17 cellular contexts compared by ENCODE assay signal in the genomic region with DNA sequence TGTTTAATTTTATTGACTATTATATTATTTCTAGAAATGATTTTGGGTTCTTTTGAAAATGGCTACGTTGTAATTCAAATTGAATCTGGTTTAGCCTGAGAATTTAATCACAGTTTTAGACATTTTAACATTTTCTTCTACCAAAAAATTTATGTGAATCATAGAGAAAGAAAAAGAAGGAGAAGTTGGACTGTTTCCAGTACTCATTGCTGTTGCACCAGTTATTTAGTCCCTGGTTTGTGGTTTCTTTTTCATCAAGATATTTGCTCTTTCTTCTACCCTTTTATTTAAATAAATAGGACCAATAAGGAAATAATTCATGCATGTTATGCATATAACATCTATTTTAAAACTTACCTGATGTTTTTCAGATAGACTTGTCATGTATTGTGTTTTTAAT.
DNase-seq lines count a peak whose midpoint lies in the region; ATAC-seq and TF ChIP-seq lines count a peak whose summit lies in the region.
"Had no signal": no experiment of that assay in that cellular context is flagged by ENCODE, and none has a peak within 500 bp of the region (broad histone marks: within the 10 kb centered on the region; RNA-seq: fewer than 3 reads in every experiment).

No MANE protein-coding gene starts in this region.

- peak; percentile 55 for DNase-seq in adipocyte (ENCODE audit: low read depth)
- DNase-seq in astrocyte of the spinal cord (ENCODE audit: low read depth, low spot score): peak; percentile 16
- peak; percentile 61 for DNase-seq in iris pigment epithelial cell (ENCODE audit: low read depth)
- DNase-seq in glutamatergic neuron: no peak
- DNase-seq in NCI-H2227 treated with DMSO at 0.1 percent for 48 hours (lab: John Stamatoyannopoulos, UW): no peak
- no peak for DNase-seq in right lobe of liver
- no peak for DNase-seq in nephron progenitor cell
- DNase-seq: CD4-positive, alpha-beta memory T cell; DMS153; DMS79; GDM1; GM23248 had no signal

- H3K9me3 Mint-ChIP-seq in glutamatergic neuron (ENCODE audit: unreplicated experiment) (no peaks in the 10 kb centered on the region), nephron progenitor cell (peaks cover 6% of the 10 kb centered on the region)

- WGBS in right lobe of liver (ENCODE audit: insufficient coverage, low coverage, low lambda C conversion rate, missing lambda C conversion rate): 36% methylated on average over 1 of the region's 1 CpG

- H3K27ac Mint-ChIP-seq in glutamatergic neuron (ENCODE audit: unreplicated experiment) (no peak overlapping the region), nephron progenitor cell (no peak overlapping the region)
- H3K27ac Mint-ChIP-seq: CD14-positive monocyte; CD4-positive, alpha-beta memory T cell had no signal

- H3K9me3 ChIP-seq in adipocyte (ENCODE audit: control insufficient read depth, low read length) (no peaks in the 10 kb centered on the region), right lobe of liver (no peaks in the 10 kb centered on the region)
- H3K9me3 ChIP-seq: A549, BLaER1, HAP-1 had no signal

- intact Hi-C loops in right lobe of liver (cut with DNase I): no loop called here

- H3K27me3 Mint-ChIP-seq in glutamatergic neuron (ENCODE audit: unreplicated experiment) (no peaks in the 10 kb centered on the region), nephron progenitor cell (ENCODE audit: low read depth, poor library complexity) (peaks cover 4% of the 10 kb centered on the region)
- H3K27me3 Mint-ChIP-seq: CD4-positive, alpha-beta memory T cell had no signal

- no peak for TF ChIP-seq CTCF in astrocyte of the spinal cord (IDR thresholded peaks at IDR 0.05; ENCODE audit: low read depth, low read length)
- no peak for TF ChIP-seq CTCF in glutamatergic neuron (IDR thresholded peaks at IDR 0.05; ENCODE audit: partially characterized antibody, unreplicated experiment)
- no peak for TF ChIP-seq CTCF in right lobe of liver (IDR thresholded peaks at IDR 0.05)
- no peak for TF ChIP-seq CTCF in nephron progenitor cell (IDR thresholded peaks at IDR 0.05)

- H3K27me3 ChIP-seq in adipocyte (replicated peaks; ENCODE audit: control insufficient read depth, insufficient read depth, low read length): no peaks in the 10 kb centered on the region
- H3K27me3 ChIP-seq in right lobe of liver: no peaks in the 10 kb centered on the region
- H3K27me3 ChIP-seq: BLaER1 had no signal

- H3K4me3 ChIP-seq in adipocyte (ENCODE audit: low read length): no peak overlapping the region
- H3K4me3 ChIP-seq in astrocyte of the spinal cord (ENCODE audit: low read depth, low read length): no peak overlapping the region
- no peak overlapping the region for H3K4me3 ChIP-seq in right lobe of liver
- H3K4me3 ChIP-seq: A549, BLaER1, GM23248, HAP-1 had no signal

- H3K36me3 Mint-ChIP-seq in glutamatergic neuron (ENCODE audit: unreplicated experiment) (no peaks in the 10 kb centered on the region), nephron progenitor cell (ENCODE audit: low read depth) (no peaks in the 10 kb centered on the region)
- H3K36me3 Mint-ChIP-seq: CD14-positive monocyte; CD4-positive, alpha-beta memory T cell had no signal

- H3K4me1 Mint-ChIP-seq in glutamatergic neuron (ENCODE audit: low read depth, unreplicated experiment): no peaks in the 10 kb centered on the region
- no peaks in the 10 kb centered on the region for H3K4me1 Mint-ChIP-seq in nephron progenitor cell
- H3K4me1 Mint-ChIP-seq: CD14-positive monocyte; CD4-positive, alpha-beta memory T cell had no signal

- no peaks in the 10 kb centered on the region for H3K36me3 ChIP-seq in adipocyte (ENCODE audit: control insufficient read depth, insufficient read depth, low read length, severe bottlenecking)
- no peaks in the 10 kb centered on the region for H3K36me3 ChIP-seq in right lobe of liver
- H3K36me3 ChIP-seq: BLaER1, HAP-1 had no signal

- in situ Hi-C loops in astrocyte of the spinal cord (cut with HindIII; ENCODE audit: low sequenced_read_pairs): no loop called here

- H3K4me1 ChIP-seq in adipocyte (ENCODE audit: control insufficient read depth, insufficient read depth, low read length): no peaks in the 10 kb centered on the region
- H3K4me1 ChIP-seq in right lobe of liver: no peaks in the 10 kb centered on the region
- H3K4me1 ChIP-seq: A549, BLaER1, HAP-1 had no signal

- no peak overlapping the region for H3K27ac ChIP-seq in right lobe of liver
- H3K27ac ChIP-seq: A549, BLaER1, GM23248, HL-60 had no signal

- H3K9ac ChIP-seq in adipocyte (ENCODE audit: low read length): no peak overlapping the region
- H3K9ac ChIP-seq: BLaER1, GM23248 had no signal

- no peak for ATAC-seq in right lobe of liver
- ATAC-seq: A549 had no signal

- no peak overlapping the region for H3K4me3 Mint-ChIP-seq in glutamatergic neuron (ENCODE audit: unreplicated experiment)
- no peak overlapping the region for H3K4me3 Mint-ChIP-seq in nephron progenitor cell
- H3K4me3 Mint-ChIP-seq: CD14-positive monocyte; CD4-positive, alpha-beta memory T cell had no signal

- no peak for TF ChIP-seq POLR2A in right lobe of liver (IDR thresholded peaks at IDR 0.05)

Comparison
In these comparisons a context has a peak if more than half of its experiments do, and no peak if none do; other contexts are left out.
1. DNase-seq: peak in adipocyte (single experiment), astrocyte of the spinal cord (single experiment) and iris pigment epithelial cell (single experiment); none in glutamatergic neuron (single experiment), NCI-H2227 treated with DMSO at 0.1 percent for 48 hours (single experiment), right lobe of liver (0 of 3) and nephron progenitor cell (single experiment).